Comparison of ENCODE assay signal across 17 cellular contexts in the genomic region with DNA sequence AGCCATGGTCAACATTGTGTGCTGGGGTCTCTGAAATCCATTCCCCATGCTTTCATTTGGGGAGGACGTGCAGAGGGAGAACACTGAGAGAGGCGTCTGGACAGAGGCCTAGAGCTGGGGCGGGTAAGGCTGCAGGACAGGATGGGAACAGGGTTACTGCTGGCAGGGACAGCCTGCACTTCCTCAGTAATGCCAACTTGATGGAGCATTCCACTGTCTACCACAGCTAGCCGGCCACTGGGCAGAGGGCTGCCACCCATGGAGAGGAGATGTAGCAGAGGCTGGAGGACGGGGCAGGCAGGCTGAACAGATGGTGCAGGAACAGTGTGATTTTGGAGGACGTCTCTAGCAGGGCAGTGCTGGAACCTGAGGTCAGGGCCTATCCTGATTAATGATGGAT. TPM values are rescaled to one million over a fixed set of nuclear protein-coding genes. Genes with fewer than 3 reads are reported as not detected.
DNase-seq lines count a peak whose midpoint lies in the region; ATAC-seq, FAIRE-seq and TF ChIP-seq lines count a peak whose summit lies in the region.
"Had no signal": no experiment of that assay in that cellular context is flagged by ENCODE, and none has a peak within 500 bp of the region (broad histone marks: within the 10 kb centered on the region; RNA-seq: fewer than 3 reads in every experiment).

No MANE protein-coding gene starts in this region.

- intact Hi-C loops in HCT116 (cut with micrococcal nuclease) (no loop called here), left ventricle myocardium superior (cut with micrococcal nuclease) (no loop called here), spleen (cut with DNase I; ENCODE audit: low total_unique reads) (no loop called here)

- TF ChIP-seq CTCF in HCT116 (IDR thresholded peaks at IDR 0.05 in 2 of 3, conservative IDR thresholded peaks at IDR 0.05 in 1 of 3; ENCODE audit: borderline replicate concordance in 1 of 3, insufficient read depth in 1 of 3, low read depth in 2 of 3, low read length in 2 of 3) (no peak), astrocyte (IDR thresholded peaks at IDR 0.05; ENCODE audit: insufficient read depth, low read depth, low read length) (no peak), spleen (IDR thresholded peaks at IDR 0.05 in 8 of 11, conservative IDR thresholded peaks at IDR 0.05 in 3 of 11) (no peak)

- H3K79me2 ChIP-seq in HCT116 (ENCODE audit: insufficient read depth, low read length), result no peaks in the 10 kb centered on the region
- H3K79me2 ChIP-seq in astrocyte (ENCODE audit: insufficient read depth, low read length), result no peaks in the 10 kb centered on the region

- H3K9ac ChIP-seq in HCT116 (ENCODE audit: low read length) (no peak overlapping the region), astrocyte (ENCODE audit: low read length) (peak overlapping the region; percentile 76)

- no peaks in the 10 kb centered on the region for H3K9me3 ChIP-seq in HCT116 (ENCODE audit: control insufficient read depth in 1 of 2, insufficient read depth in 1 of 2, low read depth in 1 of 2, low read length in 2 of 2)
- no peaks in the 10 kb centered on the region for H3K9me3 ChIP-seq in astrocyte (ENCODE audit: insufficient read depth, low read depth, low read length)
- H3K9me3 ChIP-seq in spleen, result no peaks in the 10 kb centered on the region
- H3K9me3 ChIP-seq: prostate gland had no signal

- RAD21 ChIA-PET in HCT116 (lab: Charles Lee; ENCODE audit: low non-redundant PET in 1 of 2, low total read pairs in 2 of 2, uncharacterized antibody in 2 of 2, unreplicated experiment in 2 of 2), result no interaction called here

- H3K4me3 Mint-ChIP-seq in astrocyte (ENCODE audit: unreplicated experiment), result no peak overlapping the region
- H3K4me3 Mint-ChIP-seq: B cell; brain; stimulated activated naive CD8-positive, alpha-beta T cell treated with anti-CD3 and anti-CD28 coated beads, Interleukin-15, amount 100 ng/mL, for 72 hours had no signal

- H3K27ac ChIP-seq in HCT116 (ENCODE audit: low read depth, low read length), result no peak overlapping the region
- H3K27ac ChIP-seq in astrocyte (ENCODE audit: low read depth, low read length), result peak overlapping the region; percentile 95
- H3K27ac ChIP-seq in spleen, result peak overlapping the region in 5 of 8 donors; percentile 12 to 49 (median 31)
- H3K27ac ChIP-seq: prostate gland had no signal

- H3K36me3 ChIP-seq in HCT116 (ENCODE audit: control insufficient read depth in 1 of 2, insufficient read depth in 2 of 2, low read length in 2 of 2) (no peaks in the 10 kb centered on the region), astrocyte (ENCODE audit: insufficient read depth, low read length) (no peaks in the 10 kb centered on the region), spleen (no peaks in the 10 kb centered on the region)
- H3K36me3 ChIP-seq: prostate gland had no signal

- no peak for FAIRE-seq in astrocyte (lab: Jason Lieb, UNC)
- FAIRE-seq: TTC549 had no signal

- TF ChIP-seq POLR2A in HCT116 (IDR thresholded peaks at IDR 0.05; ENCODE audit: borderline replicate concordance, extremely low read depth, insufficient read depth, insufficient read length) (no peak), spleen (IDR thresholded peaks at IDR 0.05) (no peak), erythroblast (IDR thresholded peaks at IDR 0.05; ENCODE audit: low read length) (no peak)

- no peak for DNase-seq in HCT116 (ENCODE audit: low read depth, low spot score)
- no peak for DNase-seq in astrocyte (ENCODE audit: low read depth)
- peak; percentile 49 for DNase-seq in left ventricle myocardium superior
- DNase-seq in spleen, result no peak
- DNase-seq in occipital lobe (lab: John Stamatoyannopoulos, UW), result no peak
- no peak for DNase-seq in NCI-H510A treated with DMSO at 0.1 percent for 48 hours (lab: John Stamatoyannopoulos, UW)
- DNase-seq in erythroblast (lab: John Stamatoyannopoulos, UW), result no peak
- DNase-seq: activated CD4-positive, alpha-beta T cell treated with anti-CD3 and anti-CD28 coated beads, Interleukin-2, amount 50 U/mL, for 1 hour; activated naive CD4-positive, alpha-beta T cell treated with anti-CD3 and anti-CD28 coated beads, Interleukin-2, amount 50 U/mL, for 16 hours; HCEC 1CT; NCI-H2081 treated with DMSO at 0.1 percent for 48 hours; NCI-H524 treated with DMSO at 0.1 percent for 48 hours; stimulated activated naive CD8-positive, alpha-beta T cell treated with anti-CD3 and anti-CD28 coated beads, Interleukin-15, amount 100 ng/mL, for 72 hours had no signal

- POLR2A ChIA-PET in HCT116 (lab: Charles Lee), result no interaction called here

- peak overlapping the region; percentile 100 for H3K27ac Mint-ChIP-seq in astrocyte (ENCODE audit: unreplicated experiment)
- H3K27ac Mint-ChIP-seq: B cell, brain had no signal

- no peak overlapping the region for H3K4me3 ChIP-seq in HCT116 (replicated peaks in 1 of 2; ENCODE audit: low read depth in 1 of 2, low read length in 2 of 2)
- H3K4me3 ChIP-seq in astrocyte (ENCODE audit: insufficient read depth, low read depth, low read length), result no peak overlapping the region
- no peak overlapping the region for H3K4me3 ChIP-seq in spleen
- H3K4me3 ChIP-seq: prostate gland had no signal

- H3K4me1 ChIP-seq in HCT116 (ENCODE audit: control insufficient read depth in 1 of 2, insufficient read depth in 2 of 2, low read length in 2 of 2), result peaks cover 20 to 60% of the 10 kb centered on the region in 2 experiments
- H3K4me1 ChIP-seq in astrocyte (ENCODE audit: insufficient read depth, low read length), result peaks cover 35% of the 10 kb centered on the region
- peaks cover 0 to 33% (median 11%) of the 10 kb centered on the region in 6 donors for H3K4me1 ChIP-seq in spleen
- H3K4me1 ChIP-seq: prostate gland had no signal

- no TSS peak for BruUV-seq in HCT116 (replicated peaks; lab: Mats Ljungman, UMichigan)

- 75 to 81% (median 79%) methylated on average over 6 of the region's 6 CpGs for WGBS in spleen, 5 donors

- peaks cover 57% of the 10 kb centered on the region for H3K4me1 Mint-ChIP-seq in astrocyte (ENCODE audit: low read depth, unreplicated experiment)
- H3K4me1 Mint-ChIP-seq: B cell; stimulated activated naive CD8-positive, alpha-beta T cell treated with anti-CD3 and anti-CD28 coated beads, Interleukin-15, amount 100 ng/mL, for 72 hours had no signal

- H2AFZ ChIP-seq in HCT116 (ENCODE audit: low read depth, low read length, poor library complexity, severe bottlenecking), result no peak overlapping the region
- H2AFZ ChIP-seq in astrocyte (ENCODE audit: low read depth, low read length), result no peak overlapping the region

- CTCF ChIA-PET in HCT116 (lab: Charles Lee), result no interaction called here

- H3K27me3 ChIP-seq in HCT116 (ENCODE audit: insufficient read depth, low read length) (no peaks in the 10 kb centered on the region), astrocyte (ENCODE audit: insufficient read depth, low read length) (no peaks in the 10 kb centered on the region), spleen (replicated peaks in 1 of 7) (no peaks in the 10 kb centered on the region)

- no peaks in the 10 kb centered on the region for H3K27me3 Mint-ChIP-seq in astrocyte (ENCODE audit: low read depth, unreplicated experiment)
- H3K27me3 Mint-ChIP-seq: B cell; stimulated activated naive CD8-positive, alpha-beta T cell treated with anti-CD3 and anti-CD28 coated beads, Interleukin-15, amount 100 ng/mL, for 72 hours had no signal

- ATAC-seq in HCT116 (no peak), left ventricle myocardium superior (peak; percentile 27)
- ATAC-seq: stimulated activated naive CD8-positive, alpha-beta T cell treated with anti-CD3 and anti-CD28 coated beads, Interleukin-15, amount 100 ng/mL, for 72 hours had no signal

- H3K4me2 ChIP-seq in HCT116 (ENCODE audit: low read length) (peak overlapping the region; percentile 69; the same call in 1 of the 2 replicates), astrocyte (ENCODE audit: low read length) (no peak overlapping the region)

- H4K20me1 ChIP-seq in HCT116 (ENCODE audit: insufficient read depth), result no peaks in the 10 kb centered on the region
- H4K20me1 ChIP-seq in astrocyte (ENCODE audit: insufficient read depth, low read length), result no peaks in the 10 kb centered on the region

- peaks cover 2% of the 10 kb centered on the region for H3K36me3 Mint-ChIP-seq in astrocyte (ENCODE audit: low read depth, unreplicated experiment)
- H3K36me3 Mint-ChIP-seq: brain had no signal

- no peaks in the 10 kb centered on the region for H3K9me3 Mint-ChIP-seq in astrocyte (ENCODE audit: unreplicated experiment)
- H3K9me3 Mint-ChIP-seq: brain; stimulated activated naive CD8-positive, alpha-beta T cell treated with anti-CD3 and anti-CD28 coated beads, Interleukin-15, amount 100 ng/mL, for 72 hours had no signal

- TF ChIP-seq RAD21 in HCT116 (IDR thresholded peaks at IDR 0.05; ENCODE audit: low read depth), result no peak

- no peaks in the 10 kb centered on the region for H3K9me2 ChIP-seq in HCT116 (ENCODE audit: insufficient read depth)

TF ChIP-seq in HCT116, 20 proteins besides CTCF, POLR2A, EP300 and RAD21:
- TF ChIP-seq, protein P1, sequence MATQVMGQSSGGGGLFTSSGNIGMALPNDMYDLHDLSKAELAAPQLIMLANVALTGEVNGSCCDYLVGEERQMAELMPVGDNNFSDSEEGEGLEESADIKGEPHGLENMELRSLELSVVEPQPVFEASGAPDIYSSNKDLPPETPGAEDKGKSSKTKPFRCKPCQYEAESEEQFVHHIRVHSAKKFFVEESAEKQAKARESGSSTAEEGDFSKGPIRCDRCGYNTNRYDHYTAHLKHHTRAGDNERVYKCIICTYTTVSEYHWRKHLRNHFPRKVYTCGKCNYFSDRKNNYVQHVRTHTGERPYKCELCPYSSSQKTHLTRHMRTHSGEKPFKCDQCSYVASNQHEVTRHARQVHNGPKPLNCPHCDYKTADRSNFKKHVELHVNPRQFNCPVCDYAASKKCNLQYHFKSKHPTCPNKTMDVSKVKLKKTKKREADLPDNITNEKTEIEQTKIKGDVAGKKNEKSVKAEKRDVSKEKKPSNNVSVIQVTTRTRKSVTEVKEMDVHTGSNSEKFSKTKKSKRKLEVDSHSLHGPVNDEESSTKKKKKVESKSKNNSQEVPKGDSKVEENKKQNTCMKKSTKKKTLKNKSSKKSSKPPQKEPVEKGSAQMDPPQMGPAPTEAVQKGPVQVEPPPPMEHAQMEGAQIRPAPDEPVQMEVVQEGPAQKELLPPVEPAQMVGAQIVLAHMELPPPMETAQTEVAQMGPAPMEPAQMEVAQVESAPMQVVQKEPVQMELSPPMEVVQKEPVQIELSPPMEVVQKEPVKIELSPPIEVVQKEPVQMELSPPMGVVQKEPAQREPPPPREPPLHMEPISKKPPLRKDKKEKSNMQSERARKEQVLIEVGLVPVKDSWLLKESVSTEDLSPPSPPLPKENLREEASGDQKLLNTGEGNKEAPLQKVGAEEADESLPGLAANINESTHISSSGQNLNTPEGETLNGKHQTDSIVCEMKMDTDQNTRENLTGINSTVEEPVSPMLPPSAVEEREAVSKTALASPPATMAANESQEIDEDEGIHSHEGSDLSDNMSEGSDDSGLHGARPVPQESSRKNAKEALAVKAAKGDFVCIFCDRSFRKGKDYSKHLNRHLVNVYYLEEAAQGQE (IDR thresholded peaks at IDR 0.05; ENCODE audit: low read depth), result no peak
TF ChIP-seq in HCT116: peak in this region for 0.

RNA-seq across cellular contexts. Expression of a gene that starts 29.3 kb away (rescaled TPM):
- 66.3 TPM for total RNA-seq in HCT116 (2021; ENCODE audit: unreplicated experiment)
- 26.1 and 35.9 TPM in 2 replicates for polyA plus RNA-seq in HCT116 (2012)
- 80.7 and 85.3 TPM in 2 replicates for total RNA-seq in astrocyte
- total RNA-seq in left ventricle myocardium superior, result 367 TPM
- 10 to 100 TPM; 48.3 to 94.6 (median 69.2) TPM for total RNA-seq in spleen
- 100 to 1,000 TPM in 2 of 3 donors, 10 to 100 TPM in 1; 95.6 to 166 (median 131) TPM for polyA plus RNA-seq in spleen
- 39.1 TPM for total RNA-seq in occipital lobe
